ENCODE assay signal across 14 cellular contexts in genomic region chr5:97106183-97106582, GRCh38. TPM values are rescaled to one million over a fixed set of nuclear protein-coding genes. Genes with fewer than 3 reads are reported as not detected.
DNase-seq lines count a peak whose midpoint lies in the region; ATAC-seq and TF ChIP-seq lines count a peak whose summit lies in the region.
"Had no signal": no experiment of that assay in that cellular context is flagged by ENCODE, and none has a peak within 500 bp of the region (broad histone marks: within the 10 kb centered on the region; RNA-seq: fewer than 3 reads in every experiment).

No MANE protein-coding gene starts in this region.

- CTCF ChIA-PET in CD4-positive, alpha-beta T cell (lab: Charles Lee) = no interaction called here

- H3K27me3 Mint-ChIP-seq in CD4-positive, alpha-beta T cell = no peaks in the 10 kb centered on the region

- intact Hi-C loops in mucosa of descending colon (cut with DNase I, micrococcal nuclease) = no loop called here
- intact Hi-C loops in CD4-positive, alpha-beta T cell (cut with DNase I, micrococcal nuclease) = no loop called here

- H3K27ac ChIP-seq in cardiac muscle cell (peak overlapping the region; percentile 89), right atrium auricular region (no peak overlapping the region), hepatocyte (peak overlapping the region; percentile 17), smooth muscle cell (ENCODE audit: low read depth) (no peak overlapping the region)
- H3K27ac ChIP-seq in CD4-positive, alpha-beta T cell (ENCODE audit: low read depth, low read length) = no peak overlapping the region
- H3K27ac ChIP-seq: BLaER1 had no signal

- H3K4me3 ChIP-seq in cardiac muscle cell = no peak overlapping the region
- no peak overlapping the region for H3K4me3 ChIP-seq in right atrium auricular region
- H3K4me3 ChIP-seq in hepatocyte = no peak overlapping the region
- no peak overlapping the region for H3K4me3 ChIP-seq in mucosa of descending colon
- no peak overlapping the region for H3K4me3 ChIP-seq in smooth muscle cell
- H3K4me3 ChIP-seq: BLaER1 had no signal

- H2AFZ ChIP-seq in hepatocyte = no peak overlapping the region
- no peak overlapping the region for H2AFZ ChIP-seq in smooth muscle cell (ENCODE audit: low read depth)

- no peaks in the 10 kb centered on the region for H3K4me1 Mint-ChIP-seq in CD4-positive, alpha-beta T cell (ENCODE audit: low read depth)

- H3K9me2 ChIP-seq in hepatocyte (replicated peaks; ENCODE audit: insufficient read depth) = no peaks in the 10 kb centered on the region

- peak; percentile 64 for ATAC-seq in mucosa of descending colon
- no peak for ATAC-seq in CD4-positive, alpha-beta T cell (ENCODE audit: poor library complexity)

- DNase-seq in cardiac muscle cell (ENCODE audit: low read depth in 1 of 2, low spot score in 1 of 2) = peak in 1 of 2 donors; percentile 19
- no peak for DNase-seq in right atrium auricular region (ENCODE audit: low spot score)
- DNase-seq in hepatocyte (ENCODE audit: low spot score) = no peak
- no peak for DNase-seq in mucosa of descending colon
- DNase-seq in cerebellar cortex (ENCODE audit: low spot score) = no peak
- no peak for DNase-seq in smooth muscle cell (lab: John Stamatoyannopoulos, UW; ENCODE audit: unreplicated experiment)
- no peak for DNase-seq in CD4-positive, alpha-beta T cell
- DNase-seq: 8988T, AML-193, Calu3, DMS 273 treated with DMSO at 0.1 percent for 48 hours, HCEC 1CT had no signal

- no peak for TF ChIP-seq CTCF in cardiac muscle cell (IDR thresholded peaks at IDR 0.05; ENCODE audit: low read depth, low read length)
- no peak for TF ChIP-seq CTCF in right atrium auricular region (IDR thresholded peaks at IDR 0.05)
- TF ChIP-seq CTCF in hepatocyte (IDR thresholded peaks at IDR 0.05; ENCODE audit: poor library complexity) = no peak
- TF ChIP-seq CTCF in mucosa of descending colon (IDR thresholded peaks at IDR 0.05) = no peak
- TF ChIP-seq CTCF in smooth muscle cell (IDR thresholded peaks at IDR 0.05; ENCODE audit: borderline replicate concordance, insufficient read depth, poor library complexity, severe bottlenecking) = no peak
- no peak for TF ChIP-seq CTCF in CD4-positive, alpha-beta T cell (IDR thresholded peaks at IDR 0.05)

- H4K20me1 ChIP-seq in hepatocyte (ENCODE audit: insufficient read depth, poor library complexity, severe bottlenecking) (no peaks in the 10 kb centered on the region), smooth muscle cell (ENCODE audit: low read depth) (no peaks in the 10 kb centered on the region)
- H4K20me1 ChIP-seq: BLaER1 had no signal

- H3K4me2 ChIP-seq in hepatocyte (peak overlapping the region; percentile 28), smooth muscle cell (no peak overlapping the region)
- H3K4me2 ChIP-seq: BLaER1 had no signal

- H3K79me2 ChIP-seq in hepatocyte (no peaks in the 10 kb centered on the region), smooth muscle cell (ENCODE audit: low read depth) (no peaks in the 10 kb centered on the region)

- peaks cover 49% of the 10 kb centered on the region for H3K4me1 ChIP-seq in cardiac muscle cell (ENCODE audit: low read depth)
- H3K4me1 ChIP-seq in right atrium auricular region = no peaks in the 10 kb centered on the region
- H3K4me1 ChIP-seq in hepatocyte (ENCODE audit: insufficient read depth) = peaks cover 22% of the 10 kb centered on the region
- peaks cover under 1% of the 10 kb centered on the region for H3K4me1 ChIP-seq in mucosa of descending colon (ENCODE audit: low read depth)
- H3K4me1 ChIP-seq in smooth muscle cell (ENCODE audit: low read depth) = peaks cover 19% of the 10 kb centered on the region

- peaks cover 13% of the 10 kb centered on the region for H3F3A ChIP-seq in smooth muscle cell (ENCODE audit: low read depth)

- 47% methylated on average over 2 of the region's 2 CpGs for WGBS in hepatocyte (ENCODE audit: low lambda C conversion rate, missing lambda C conversion rate)
- 31% methylated on average over 2 of the region's 2 CpGs for WGBS in smooth muscle cell (ENCODE audit: low lambda C conversion rate)

- H3K36me3 ChIP-seq in cardiac muscle cell = peaks cover 13% of the 10 kb centered on the region
- no peaks in the 10 kb centered on the region for H3K36me3 ChIP-seq in right atrium auricular region
- no peaks in the 10 kb centered on the region for H3K36me3 ChIP-seq in hepatocyte (replicated peaks; ENCODE audit: insufficient read depth, low read depth)
- H3K36me3 ChIP-seq in mucosa of descending colon (ENCODE audit: low read depth) = no peaks in the 10 kb centered on the region
- H3K36me3 ChIP-seq in smooth muscle cell (ENCODE audit: low read depth) = no peaks in the 10 kb centered on the region
- H3K36me3 ChIP-seq: BLaER1 had no signal

- H3K9me3 Mint-ChIP-seq in CD4-positive, alpha-beta T cell = no peaks in the 10 kb centered on the region

- H3K27me3 ChIP-seq in cardiac muscle cell (no peaks in the 10 kb centered on the region), right atrium auricular region (no peaks in the 10 kb centered on the region), hepatocyte (no peaks in the 10 kb centered on the region), smooth muscle cell (ENCODE audit: low read depth) (no peaks in the 10 kb centered on the region)
- H3K27me3 ChIP-seq in CD4-positive, alpha-beta T cell (ENCODE audit: control insufficient read depth, insufficient read depth, low read length) = no peaks in the 10 kb centered on the region
- H3K27me3 ChIP-seq: BLaER1 had no signal

- no peaks in the 10 kb centered on the region for H3K36me3 Mint-ChIP-seq in CD4-positive, alpha-beta T cell (ENCODE audit: low read depth)

- H3K27ac Mint-ChIP-seq in CD4-positive, alpha-beta T cell = no peak overlapping the region

- no peak overlapping the region for H3K9ac ChIP-seq in smooth muscle cell (ENCODE audit: low read depth)
- H3K9ac ChIP-seq: BLaER1 had no signal

- POLR2A ChIA-PET in CD4-positive, alpha-beta T cell (lab: Charles Lee) = no interaction called here

- no peaks in the 10 kb centered on the region for H3K9me3 ChIP-seq in cardiac muscle cell (ENCODE audit: low read depth)
- H3K9me3 ChIP-seq in right atrium auricular region = no peaks in the 10 kb centered on the region
- H3K9me3 ChIP-seq in hepatocyte (ENCODE audit: low read depth) = no peaks in the 10 kb centered on the region
- no peaks in the 10 kb centered on the region for H3K9me3 ChIP-seq in mucosa of descending colon
- H3K9me3 ChIP-seq in smooth muscle cell (replicated peaks; ENCODE audit: low read depth) = no peaks in the 10 kb centered on the region
- no peaks in the 10 kb centered on the region for H3K9me3 ChIP-seq in CD4-positive, alpha-beta T cell (ENCODE audit: control insufficient read depth, low read length)
- H3K9me3 ChIP-seq: BLaER1 had no signal

- no peak overlapping the region for H3K4me3 Mint-ChIP-seq in CD4-positive, alpha-beta T cell

RNA-seq across cellular contexts. Expression of gene LIX1, which starts 36.2 kb away (rescaled TPM):
- total RNA-seq in cardiac muscle cell = 68.1 and 108 TPM in 2 replicates
- polyA plus RNA-seq in cardiac muscle cell = 80.1 and 96.0 TPM in 2 replicates
- not detected for total RNA-seq in right atrium auricular region
- 4.7 and 6.2 TPM in 2 replicates for total RNA-seq in hepatocyte
- polyA plus RNA-seq in hepatocyte = 2.4 and 4.3 TPM in 2 replicates
- total RNA-seq in mucosa of descending colon = 1 to 10 TPM in 1 of 3 donors, not detected in 2; 1.7 TPM
- total RNA-seq in smooth muscle cell = 21.8 and 27.4 TPM in 2 replicates
- polyA plus RNA-seq in smooth muscle cell = 11.8 and 20.1 TPM in 2 replicates
- total RNA-seq in CD4-positive, alpha-beta T cell = not detected
- total RNA-seq: Calu3, Daoy had no signal

Comparison
In these comparisons a context has a peak if more than half of its experiments do, and no peak if none do; other contexts are left out.
1. H3K27ac ChIP-seq: peak in cardiac muscle cell (single experiment) and hepatocyte (single experiment); none in right atrium auricular region (0 of 2), smooth muscle cell (single experiment) and CD4-positive, alpha-beta T cell (single experiment).